Comparison of ENCODE assay signal across 8 cellular contexts in the genomic region with DNA sequence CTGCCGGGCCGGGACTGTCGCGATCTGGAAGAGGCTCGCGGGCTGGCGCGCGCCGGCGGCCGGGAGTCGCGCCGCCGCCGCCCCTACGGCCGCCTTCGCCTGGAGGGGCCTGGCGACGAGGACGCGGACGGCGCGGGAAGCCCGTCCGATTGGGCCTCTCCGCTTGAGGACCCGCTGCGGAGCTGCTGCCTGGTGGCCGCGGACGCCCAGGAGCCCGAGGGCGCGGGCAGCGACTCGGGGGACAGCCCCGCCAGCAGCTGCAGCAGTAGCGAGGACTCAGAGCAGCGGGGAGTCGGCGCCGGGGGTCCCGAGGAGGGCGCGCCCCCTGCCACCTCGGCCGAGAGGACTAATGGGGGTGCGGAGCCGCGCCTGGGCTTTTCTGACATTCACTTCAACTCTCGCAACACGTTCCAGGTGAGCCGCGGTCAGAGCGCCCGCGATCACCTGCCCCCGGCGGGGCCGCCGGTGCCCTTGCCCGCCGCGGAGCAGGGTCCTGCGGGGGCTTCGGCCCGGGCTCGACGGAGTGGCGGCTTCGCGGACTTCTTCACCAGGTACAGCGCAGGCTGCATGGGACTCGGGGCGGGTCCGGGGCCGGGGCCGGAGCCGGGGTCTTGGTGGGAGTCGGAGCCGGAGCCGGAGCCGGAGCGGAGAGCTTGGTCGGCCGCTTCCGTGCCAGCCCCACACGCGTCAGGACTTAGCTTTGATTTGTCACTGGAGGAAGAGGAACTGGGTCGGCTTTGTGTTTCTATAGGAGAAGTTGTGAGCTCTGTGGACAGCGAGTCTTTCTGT. TPM values are rescaled to one million over a fixed set of nuclear protein-coding genes. Genes with fewer than 3 reads are reported as not detected.
DNase-seq lines count a peak whose midpoint lies in the region; ATAC-seq, FAIRE-seq and TF ChIP-seq lines count a peak whose summit lies in the region.

No MANE protein-coding gene starts in this region.

- ATAC-seq in GM21423 (IDR thresholded peaks at IDR 0.05; ENCODE audit: unreplicated experiment) = peak; percentile 65
- ATAC-seq in GM12878 = peak; percentile 78

- H3K36me3 ChIP-seq in GM12878 (ENCODE audit: control insufficient read depth in 2 of 2, insufficient read depth in 2 of 2, low read length in 1 of 2) = no peaks in the 10 kb centered on the region
- H3K36me3 ChIP-seq in iPS DF 6.9 (ENCODE audit: control insufficient read depth, insufficient read depth, low read length) = no peaks in the 10 kb centered on the region
- no peaks in the 10 kb centered on the region for H3K36me3 ChIP-seq in rectal smooth muscle tissue (ENCODE audit: control insufficient read depth, insufficient read depth, low read length)

- peak overlapping the region; percentile 68 for H3K9ac ChIP-seq in GM12878 (ENCODE audit: control insufficient read depth, insufficient read depth, low read length)
- H3K9ac ChIP-seq in rectal smooth muscle tissue (ENCODE audit: low read length) = peak overlapping the region; percentile 60

- CTCF ChIA-PET in GM12878 (lab: Yijun Ruan, JAX) = interaction anchor here (0.7 to 2.7 kb wide), 9 partner anchors 14 to 83 kb away, joined by 3 to 13 read pairs (median 5); a partner anchor contains a TSS

- intact Hi-C loops in GM12878 (cut with micrococcal nuclease; ENCODE audit: unreplicated experiment) = loop anchor here (5.0 kb wide), 1 partner anchor 144 kb away; a partner anchor contains a TSS

- no TSS peak for BruUV-seq in GM12878 (replicated peaks; lab: Mats Ljungman, UMichigan)

- H3K79me2 ChIP-seq in GM12878 (ENCODE audit: control insufficient read depth, insufficient read depth, low read length) = peaks cover 18% of the 10 kb centered on the region

- SMC1A ChIA-PET in GM12878 (lab: Charles Lee; ENCODE audit: uncharacterized antibody, unreplicated experiment) = interaction anchor here (1.0 to 2.8 kb wide), 6 partner anchors 24 to 57 kb away, joined by 3 to 12 read pairs (median 4); a partner anchor contains a TSS

- in situ Hi-C loops in GM12878 (cut with MboI) = no loop called here

- H3K9me3 ChIP-seq in GM12878 (replicated peaks; ENCODE audit: control insufficient read depth, insufficient read depth, low read length) (no peaks in the 10 kb centered on the region), iPS DF 6.9 (ENCODE audit: control insufficient read depth, insufficient read depth, low read length) (no peaks in the 10 kb centered on the region)

- peak; percentile 86 for FAIRE-seq in GM12878 (lab: Jason Lieb, UNC)

- 1% methylated on average over 80 of the region's 95 CpGs for WGBS in GM12878 (ENCODE audit: insufficient coverage, insufficient replicate concordance, low lambda C conversion rate, missing lambda C conversion rate)
- WGBS in iPS DF 6.9 (ENCODE audit: insufficient coverage, insufficient read length) = no CpG with 5 or more reads among the region's 95 CpGs

- no peaks in the 10 kb centered on the region for H4K20me1 ChIP-seq in GM12878 (ENCODE audit: control insufficient read depth, insufficient read depth)

- peak overlapping the region; percentile 90; the same call in 1 of the 2 replicates for H3K4me2 ChIP-seq in GM12878 (ENCODE audit: control insufficient read depth, insufficient read depth)

- H3K27ac ChIP-seq in HL-60 (replicated peaks) (no peak overlapping the region), GM12878 (ENCODE audit: control insufficient read depth, insufficient read depth) (peak overlapping the region; percentile 68), iPS DF 6.9 (ENCODE audit: low read length) (no peak overlapping the region), rectal smooth muscle tissue (ENCODE audit: low read depth, low read length) (peak overlapping the region; percentile 72)

- DNase-seq in ELR (ENCODE audit: low read depth) = peak; percentile 84
- peak; percentile 5 to 60 for DNase-seq in HL-60 (ENCODE audit: low read depth in 1 of 2, low spot score in 1 of 2)
- DNase-seq in RPMI8226 = peak; percentile 79
- peak; percentile 47 for DNase-seq in GM12878 (ENCODE audit: low read depth, low spot score)
- no peak for DNase-seq in iPS DF 6.9 (ENCODE audit: low read depth, low spot score)
- no peak for DNase-seq in NK-92 (lab: John Stamatoyannopoulos, UW; ENCODE audit: unreplicated experiment)

- TF ChIP-seq POLR2A in GM12878 (IDR thresholded peaks at IDR 0.05; ENCODE audit: low read depth, low read length) = no peak; the same call in 1 of the 2 replicates

- no peak for TF ChIP-seq EP300 in GM12878 (IDR thresholded peaks at IDR 0.05; ENCODE audit: borderline replicate concordance in 1 of 2, control insufficient read depth in 1 of 2, low read depth in 2 of 2, low read length in 2 of 2)

- H2AFZ ChIP-seq in GM12878 (ENCODE audit: control insufficient read depth, low read depth, low read length) = peak overlapping the region; percentile 98

- no peak for TF ChIP-seq RAD21 in GM12878 (IDR thresholded peaks at IDR 0.05; ENCODE audit: insufficient read depth, low read depth, low read length)

- RAD21 ChIA-PET in GM12878 (lab: Charles Lee; ENCODE audit: unreplicated experiment) = interaction anchor here (0.9 to 1.4 kb wide), 3 partner anchors 41 to 59 kb away, joined by 3 to 6 read pairs (median 4); no protein-coding TSS in a partner anchor

- H3K27me3 ChIP-seq in HL-60 (ENCODE audit: insufficient read depth, poor library complexity, severe bottlenecking) (peaks cover 32% of the 10 kb centered on the region), GM12878 (replicated peaks in 1 of 2; ENCODE audit: control insufficient read depth in 2 of 2, insufficient read depth in 2 of 2, low read length in 1 of 2) (no peaks in the 10 kb centered on the region), iPS DF 6.9 (ENCODE audit: control insufficient read depth, insufficient read depth, low read length) (peaks cover 4% of the 10 kb centered on the region; the same call in 1 of the 2 replicates), rectal smooth muscle tissue (ENCODE audit: control insufficient read depth, insufficient read depth, low read length) (no peaks in the 10 kb centered on the region)

- TF ChIP-seq CTCF in HL-60 (IDR thresholded peaks at IDR 0.05; ENCODE audit: insufficient read depth, low read length) (no peak), GM12878 (IDR thresholded peaks at IDR 0.05 in 2 of 3, conservative IDR thresholded peaks at IDR 0.05 in 1 of 3; ENCODE audit: control insufficient read depth in 2 of 3, extremely low read depth in 1 of 3, insufficient read depth in 1 of 3, low read depth in 3 of 3, low read length in 3 of 3) (no peak)

- no peaks in the 10 kb centered on the region for H3K4me1 ChIP-seq in GM12878 (ENCODE audit: control insufficient read depth, insufficient read depth, low read length)
- H3K4me1 ChIP-seq in iPS DF 6.9 (ENCODE audit: control insufficient read depth, insufficient read depth, low read length) = no peaks in the 10 kb centered on the region
- H3K4me1 ChIP-seq in rectal smooth muscle tissue (ENCODE audit: control insufficient read depth, insufficient read depth, low read length) = no peaks in the 10 kb centered on the region

- H3K4me3 ChIP-seq in HL-60 (replicated peaks; ENCODE audit: insufficient read depth, low read length) = peak overlapping the region; percentile 30
- H3K4me3 ChIP-seq in GM12878 = peak overlapping the region; percentile 83
- peak overlapping the region; percentile 67 for H3K4me3 ChIP-seq in iPS DF 6.9 (ENCODE audit: low read length)
- peak overlapping the region; percentile 80 for H3K4me3 ChIP-seq in rectal smooth muscle tissue (ENCODE audit: low read length)

- POLR2A ChIA-PET in GM12878 (lab: Charles Lee) = interaction anchor here (0.6 to 2.7 kb wide), 7 partner anchors 9 to 1859 kb away, joined by 3 to 16 read pairs (median 5); a partner anchor contains a TSS

RNA-seq across cellular contexts. Expression of a gene that starts 0.9 kb away (rescaled TPM):
- total RNA-seq in GM12878 (2013; cell fraction: nucleolus; rRNA removed) = 30.1 and 31.6 TPM in 2 replicates
- total RNA-seq in GM12878 (2014; rRNA removed) (5.5 and 7.6 TPM in 2 replicates), GM12878 (2014; rRNA removed; fragmentation: Illumina TruSeq; extraction: Trizol) (5.5 and 6.2 TPM in 2 replicates), GM12878 (2021) (4.8 and 5.3 TPM in 2 replicates)
- polyA plus RNA-seq in GM12878 (2011; ENCODE audit: low read depth) = 1.4 TPM
- polyA plus RNA-seq in GM12878 (2011; rRNA removed) (7.5 and 11.9 TPM in 2 replicates), GM12878 (2014; fragmentation: Illumina TruSeq; extraction: Trizol) (4.1 and 4.8 TPM in 2 replicates), GM12878 (2014; fragmentation: Nextera tagmentation; extraction: Ambion mirVana) (1 to 10 TPM; 3.3 TPM), GM12878 (2014; rRNA removed) (2.6 and 4.4 TPM in 2 replicates), GM12878 (2016; fragmentation: Nextera tagmentation; extraction: Ambion mirVana) (1 to 10 TPM; 2.9 to 3.5 TPM)
- polyA plus RNA-seq in GM12878 (2011; cell fraction: cytosol; rRNA removed) = 2.1 and 2.2 TPM in 2 replicates
- polyA plus RNA-seq in GM12878 (2011; cell fraction: nucleus; rRNA removed) = 4.6 and 5.6 TPM in 2 replicates
- polyA plus RNA-seq in GM12878 (2012) = 4.1 and 5.2 TPM in 2 replicates
- 4.1 and 5.0 TPM in 2 replicates for polyA minus RNA-seq in GM12878 (2011; rRNA and poly(A)+ RNA removed)
- 1.3 and 2.5 TPM in 2 replicates for polyA minus RNA-seq in GM12878 (2011; cell fraction: cytosol; rRNA and poly(A)+ RNA removed)
- polyA minus RNA-seq in GM12878 (2011; cell fraction: nucleus; rRNA and poly(A)+ RNA removed) = 3.3 and 6.5 TPM in 2 replicates

RNA-seq across cellular contexts. Expression of a gene that starts 40.5 kb away (rescaled TPM):
- total RNA-seq in GM12878 (2013; cell fraction: nucleolus; rRNA removed) = 121 and 125 TPM in 2 replicates
- 37.4 and 47.5 TPM in 2 replicates for total RNA-seq in GM12878 (2014; rRNA removed)
- 51.4 and 55.3 TPM in 2 replicates for total RNA-seq in GM12878 (2014; rRNA removed; fragmentation: Illumina TruSeq; extraction: Trizol)
- 28.1 and 30.0 TPM in 2 replicates for total RNA-seq in GM12878 (2021)
- polyA plus RNA-seq in GM12878 (2011; ENCODE audit: low read depth) = 8.7 TPM
- polyA plus RNA-seq in GM12878 (2011; rRNA removed) = 50.1 and 81.7 TPM in 2 replicates
- polyA plus RNA-seq in GM12878 (2011; cell fraction: cytosol; rRNA removed) = 15.8 and 16.7 TPM in 2 replicates
- polyA plus RNA-seq in GM12878 (2011; cell fraction: nucleus; rRNA removed) = 47.3 and 48.3 TPM in 2 replicates
- 12.2 and 21.3 TPM in 2 replicates for polyA plus RNA-seq in GM12878 (2012)
- 42.7 and 51.8 TPM in 2 replicates for polyA plus RNA-seq in GM12878 (2014; fragmentation: Illumina TruSeq; extraction: Trizol)
- 10 to 100 TPM; 37.7 to 38.2 TPM for polyA plus RNA-seq in GM12878 (2014; fragmentation: Nextera tagmentation; extraction: Ambion mirVana)
- polyA plus RNA-seq in GM12878 (2014; rRNA removed) = 23.5 and 27.8 TPM in 2 replicates
- polyA plus RNA-seq in GM12878 (2016; fragmentation: Nextera tagmentation; extraction: Ambion mirVana) = 10 to 100 TPM; 43.1 to 47.3 TPM
- 36.3 and 50.6 TPM in 2 replicates for polyA minus RNA-seq in GM12878 (2011; rRNA and poly(A)+ RNA removed)
- 16.1 and 16.7 TPM in 2 replicates for polyA minus RNA-seq in GM12878 (2011; cell fraction: cytosol; rRNA and poly(A)+ RNA removed)
- 28.5 and 32.4 TPM in 2 replicates for polyA minus RNA-seq in GM12878 (2011; cell fraction: nucleus; rRNA and poly(A)+ RNA removed)

Comparison
In these comparisons a context has a peak if more than half of its experiments do, and no peak if none do; other contexts are left out.
1. DNase-seq: peak in ELR (single experiment), HL-60 (2 of 2), RPMI8226 (single experiment) and GM12878 (single experiment); none in iPS DF 6.9 (single experiment) and NK-92 (single experiment).
2. H3K27ac ChIP-seq: peak in GM12878 (single experiment) and rectal smooth muscle tissue (single experiment); none in HL-60 (single experiment) and iPS DF 6.9 (single experiment).
3. H3K4me3 ChIP-seq: peak in every context shown above with its lines; median percentile 83 in GM12878; 80 in rectal smooth muscle tissue; 67 in iPS DF 6.9; 30 in HL-60.